In the genomic region with DNA sequence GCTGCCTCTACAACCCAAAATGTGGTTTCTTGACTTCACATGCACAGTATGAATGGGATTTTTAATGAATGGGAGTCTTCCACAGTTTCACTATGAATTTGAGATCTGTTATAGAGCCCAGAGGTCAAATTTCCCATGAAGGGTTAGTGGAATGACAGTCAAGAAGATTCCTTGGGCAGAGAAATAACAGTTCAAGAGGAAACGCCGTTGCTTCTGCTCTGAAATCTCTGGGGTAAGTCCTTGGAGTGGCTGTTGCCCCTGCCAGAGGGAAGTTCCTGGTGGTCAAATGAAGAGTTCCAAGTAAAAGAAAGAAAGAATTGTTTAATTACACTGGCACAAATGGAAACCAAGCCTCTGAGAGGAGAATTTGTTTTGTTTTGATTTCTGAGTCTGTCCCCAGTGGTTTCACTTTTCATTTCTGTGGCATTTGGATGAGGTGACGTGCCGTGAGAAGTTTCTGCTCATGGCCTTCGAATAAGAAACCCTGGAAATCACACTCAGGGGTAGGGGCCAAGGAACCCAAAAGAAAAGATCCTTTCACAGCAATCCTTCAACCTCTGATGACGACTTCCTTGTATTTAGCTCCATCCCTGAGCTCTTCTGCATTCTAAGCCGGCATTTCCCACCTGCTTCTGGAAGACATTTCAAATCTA, we compare ENCODE assay signal across 8 cellular contexts.
A peak's percentile ranks its signal among the peaks of the same experiment; 100 is the strongest.
DNase-seq lines count a peak whose midpoint lies in the region; ATAC-seq lines count a peak whose summit lies in the region.

No MANE protein-coding gene starts in this region.

- peak overlapping the region; percentile 38 to 59 for H3K4me3 ChIP-seq in mucosa of rectum (ENCODE audit: low read length in 2 of 2)

- ATAC-seq in GM18520 (IDR thresholded peaks at IDR 0.05; ENCODE audit: unreplicated experiment) (peak; percentile 80), HG02642 (IDR thresholded peaks at IDR 0.05; ENCODE audit: poor library complexity, unreplicated experiment) (peak; percentile 84)

- no peaks in the 10 kb centered on the region for H3K36me3 Mint-ChIP-seq in T-helper 2 cell treated with Interferon-gamma antibody and Interleukin-4, amounts not matched to agents 5 μg/mL and 100 μg/mL, for 36 hours (ENCODE audit: low read depth)

- H3K27me3 ChIP-seq in mucosa of rectum (ENCODE audit: control insufficient read depth in 2 of 2, insufficient read depth in 2 of 2, low read length in 2 of 2), result no peaks in the 10 kb centered on the region

- peak overlapping the region; percentile 60 for H3K27ac Mint-ChIP-seq in T-helper 2 cell treated with Interferon-gamma antibody and Interleukin-4, amounts not matched to agents 5 μg/mL and 100 μg/mL, for 36 hours

- no peaks in the 10 kb centered on the region for H3K9me3 Mint-ChIP-seq in T-helper 2 cell treated with Interferon-gamma antibody and Interleukin-4, amounts not matched to agents 5 μg/mL and 100 μg/mL, for 36 hours

- H3K27me3 Mint-ChIP-seq in T-helper 2 cell treated with Interferon-gamma antibody and Interleukin-4, amounts not matched to agents 5 μg/mL and 100 μg/mL, for 36 hours (ENCODE audit: low read depth), result peaks cover 13% of the 10 kb centered on the region

- no peak overlapping the region for H3K27ac ChIP-seq in mucosa of rectum (ENCODE audit: low read depth in 2 of 2, low read length in 2 of 2)

- H3K4me3 Mint-ChIP-seq in T-helper 2 cell treated with Interferon-gamma antibody and Interleukin-4, amounts not matched to agents 5 μg/mL and 100 μg/mL, for 36 hours, result peak overlapping the region; percentile 72

- H3K9me3 ChIP-seq in mucosa of rectum (ENCODE audit: control insufficient read depth in 2 of 2, low read length in 2 of 2), result no peaks in the 10 kb centered on the region

- no peak overlapping the region for H3K9ac ChIP-seq in mucosa of rectum (ENCODE audit: low read depth in 1 of 2, low read length in 2 of 2)

- peaks cover 0 to 5% of the 10 kb centered on the region in 2 donors for H3K4me1 ChIP-seq in mucosa of rectum (ENCODE audit: control insufficient read depth in 2 of 2, insufficient read depth in 2 of 2, low read length in 2 of 2)

- H3K4me1 Mint-ChIP-seq in T-helper 2 cell treated with Interferon-gamma antibody and Interleukin-4, amounts not matched to agents 5 μg/mL and 100 μg/mL, for 36 hours (ENCODE audit: low read depth), result peaks cover 9% of the 10 kb centered on the region

- H3K36me3 ChIP-seq in mucosa of rectum (ENCODE audit: control insufficient read depth in 2 of 2, insufficient read depth in 2 of 2, low read length in 2 of 2), result no peaks in the 10 kb centered on the region

- no peak for DNase-seq in T-helper 2 cell treated with Interferon-gamma antibody and Interleukin-4, amounts not matched to agents 5 μg/mL and 100 μg/mL, for 36 hours (ENCODE audit: low spot score)
- DNase-seq in NCI-H748 (lab: John Stamatoyannopoulos, UW; ENCODE audit: unreplicated experiment) (no peak), NK-92 (lab: John Stamatoyannopoulos, UW; ENCODE audit: unreplicated experiment) (no peak), SIG-M5 treated with dmso at 0.1 percent for 504 hours (lab: John Stamatoyannopoulos, UW; ENCODE audit: unreplicated experiment) (no peak), NCI-H446 treated with DMSO at 0.1 percent for 48 hours (lab: John Stamatoyannopoulos, UW) (no peak)
